18 cellular contexts compared by ENCODE assay signal in the genomic region with DNA sequence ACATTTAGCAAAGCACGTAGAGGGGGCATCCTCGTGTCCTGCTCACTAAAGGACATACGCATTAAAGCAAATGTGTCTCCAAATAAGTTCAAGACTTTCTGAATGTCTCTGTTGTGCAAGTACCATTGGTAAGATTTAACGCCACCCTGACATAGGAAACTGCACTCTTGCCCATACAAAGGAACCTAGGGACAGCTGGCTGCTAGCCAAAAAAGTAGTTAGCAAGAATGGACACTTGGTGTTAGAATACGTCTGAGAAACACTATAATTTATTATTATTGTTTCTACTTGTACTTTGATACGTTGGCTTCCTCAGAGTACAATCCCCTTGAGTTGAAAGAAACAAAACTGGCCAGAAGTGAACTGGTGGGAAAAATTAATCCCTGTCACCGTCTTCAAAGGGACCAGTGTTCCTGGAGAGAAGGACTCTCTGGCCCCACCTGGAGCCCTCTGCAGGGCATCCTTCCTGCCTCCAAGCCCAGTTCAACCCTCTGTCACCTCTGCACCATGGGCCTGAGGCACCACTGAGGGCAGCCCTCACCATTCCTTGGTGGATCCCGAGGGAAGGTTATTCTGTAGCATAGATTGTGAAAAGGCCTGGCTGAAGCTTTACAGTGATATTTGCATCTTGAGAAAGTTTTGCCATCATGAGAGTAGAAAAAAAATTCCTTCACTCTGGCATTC. TPM values are rescaled to one million over a fixed set of nuclear protein-coding genes. Genes with fewer than 3 reads are reported as not detected.
"Had no signal": no experiment of that assay in that cellular context is flagged by ENCODE, and none has a peak within 500 bp of the region (broad histone marks: within the 10 kb centered on the region; RNA-seq: fewer than 3 reads in every experiment).

No MANE protein-coding gene starts in this region.

- FAIRE-seq: astrocyte, TTC549 had no signal

- H3K27ac Mint-ChIP-seq: activated CD4-positive, alpha-beta T cell treated with anti-CD3 and anti-CD28 coated beads for 36 hours; activated naive CD4-positive, alpha-beta T cell treated with anti-CD3 and anti-CD28 coated beads, Interleukin-2, amount 50 U/mL, for 24 hours; dendritic cell treated with granulocyte-macrophage colony-stimulating factor and Interleukin-4, amounts not matched to agents 40 ng/mL and 50 ng/mL, for 4 days; stimulated activated effector memory CD8-positive, alpha-beta T cell treated with anti-CD3 and anti-CD28 coated beads, Interleukin-12 subunit alpha, Interleukin-12 subunit beta, amount 100 ng/mL, for 72 hours; T-helper 2 cell treated with Interferon-gamma antibody and Interleukin-4, amounts not matched to agents 5 μg/mL and 100 μg/mL, for 36 hours; WTC11 had no signal

- ATAC-seq: activated CD4-positive, alpha-beta T cell treated with anti-CD3 and anti-CD28 coated beads for 36 hours; stimulated activated effector memory CD8-positive, alpha-beta T cell treated with anti-CD3 and anti-CD28 coated beads, Interleukin-12 subunit alpha, Interleukin-12 subunit beta, amount 100 ng/mL, for 72 hours; upper lobe of right lung; WTC11 had no signal

- DNase-seq: activated CD4-positive, alpha-beta T cell treated with anti-CD3 and anti-CD28 coated beads for 36 hours; activated CD4-positive, alpha-beta T cell treated with anti-CD3 and anti-CD28 coated beads, Interleukin-2, amount 50 U/mL, for 48 hours; activated gamma-delta T cell; adrenal gland; foreskin fibroblast; left cardiac atrium; stimulated activated CD4-positive, alpha-beta T cell treated with anti-CD3 and anti-CD28 coated beads, Interleukin-4, amount 100 ng/mL, for 24 hours; upper lobe of right lung had no signal

- H3K9me3 ChIP-seq: adrenal gland, upper lobe of right lung had no signal

- H3K4me3 ChIP-seq: adrenal gland, smooth muscle cell, upper lobe of right lung had no signal

- H3K9me3 Mint-ChIP-seq: activated naive CD4-positive, alpha-beta T cell treated with anti-CD3 and anti-CD28 coated beads, Interleukin-2, amount 50 U/mL, for 24 hours; dendritic cell treated with granulocyte-macrophage colony-stimulating factor and Interleukin-4, amounts not matched to agents 40 ng/mL and 50 ng/mL, for 4 days; stimulated activated effector memory CD8-positive, alpha-beta T cell treated with anti-CD3 and anti-CD28 coated beads, Interleukin-12 subunit alpha, Interleukin-12 subunit beta, amount 100 ng/mL, for 72 hours; T-helper 2 cell treated with Interferon-gamma antibody and Interleukin-4, amounts not matched to agents 5 μg/mL and 100 μg/mL, for 36 hours; WTC11 had no signal

- H3K4me1 Mint-ChIP-seq: activated CD4-positive, alpha-beta T cell treated with anti-CD3 and anti-CD28 coated beads for 36 hours; activated naive CD4-positive, alpha-beta T cell treated with anti-CD3 and anti-CD28 coated beads, Interleukin-2, amount 50 U/mL, for 24 hours; stimulated activated effector memory CD8-positive, alpha-beta T cell treated with anti-CD3 and anti-CD28 coated beads, Interleukin-12 subunit alpha, Interleukin-12 subunit beta, amount 100 ng/mL, for 72 hours had no signal

- H3K36me3 Mint-ChIP-seq: activated naive CD4-positive, alpha-beta T cell treated with anti-CD3 and anti-CD28 coated beads, Interleukin-2, amount 50 U/mL, for 24 hours; stimulated activated effector memory CD8-positive, alpha-beta T cell treated with anti-CD3 and anti-CD28 coated beads, Interleukin-12 subunit alpha, Interleukin-12 subunit beta, amount 100 ng/mL, for 72 hours; WTC11 had no signal

- H3K36me3 ChIP-seq: adrenal gland, upper lobe of right lung had no signal

- H3K27ac ChIP-seq: adrenal gland, epithelial cell of prostate had no signal

- H3K4me2 ChIP-seq: smooth muscle cell had no signal

- H3K27me3 ChIP-seq: adrenal gland, upper lobe of right lung had no signal

- H3K4me3 Mint-ChIP-seq: activated CD4-positive, alpha-beta T cell treated with anti-CD3 and anti-CD28 coated beads for 36 hours; activated naive CD4-positive, alpha-beta T cell treated with anti-CD3 and anti-CD28 coated beads, Interleukin-2, amount 50 U/mL, for 24 hours; dendritic cell treated with granulocyte-macrophage colony-stimulating factor and Interleukin-4, amounts not matched to agents 40 ng/mL and 50 ng/mL, for 4 days; stimulated activated effector memory CD8-positive, alpha-beta T cell treated with anti-CD3 and anti-CD28 coated beads, Interleukin-12 subunit alpha, Interleukin-12 subunit beta, amount 100 ng/mL, for 72 hours; T-helper 2 cell treated with Interferon-gamma antibody and Interleukin-4, amounts not matched to agents 5 μg/mL and 100 μg/mL, for 36 hours; WTC11 had no signal

- H3K4me1 ChIP-seq: adrenal gland had no signal

RNA-seq across cellular contexts. Expression of a gene that starts 51.4 kb away (rescaled TPM):
- total RNA-seq: activated CD4-positive, alpha-beta T cell treated with anti-CD3 and anti-CD28 coated beads for 36 hours; lung microvascular endothelial cell had no signal
